In the genomic region with DNA sequence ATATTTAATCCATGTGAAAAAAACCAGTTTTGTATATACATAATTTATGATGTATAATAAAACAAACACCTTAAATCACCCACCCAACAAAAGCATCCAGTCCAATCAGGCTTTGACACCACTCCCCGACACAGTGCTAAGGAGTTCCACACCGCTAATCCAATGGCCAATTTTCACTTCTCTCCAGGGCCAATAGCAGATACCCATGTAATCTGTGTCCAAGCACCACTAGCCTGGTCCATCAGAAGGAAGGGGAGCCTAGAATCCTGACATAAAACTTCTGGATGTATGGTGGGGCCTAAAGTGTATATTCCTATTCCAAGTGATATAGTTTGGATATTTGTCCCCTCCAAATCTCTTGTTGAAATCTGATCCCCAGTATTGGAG, we compare ENCODE assay signal across 16 cellular contexts. TPM values are rescaled to one million over a fixed set of nuclear protein-coding genes. Genes with fewer than 3 reads are reported as not detected.
DNase-seq lines count a peak whose midpoint lies in the region; ATAC-seq and FAIRE-seq lines count a peak whose summit lies in the region.
"Had no signal": no experiment of that assay in that cellular context is flagged by ENCODE, and none has a peak within 500 bp of the region (broad histone marks: within the 10 kb centered on the region; RNA-seq: fewer than 3 reads in every experiment).

No MANE protein-coding gene starts in this region.

- H3K4me3 Mint-ChIP-seq in stimulated activated naive B cell treated with anti-CD40 and anti-IgM and Interleukin-4, amounts not matched to agents 10 μg/mL and 1 μg/mL and 100 μg/mL, for 72 hours, result no peak overlapping the region
- H3K4me3 Mint-ChIP-seq: naive thymus-derived CD8-positive, alpha-beta T cell had no signal

- no peaks in the 10 kb centered on the region for H3K27me3 Mint-ChIP-seq in stimulated activated naive B cell treated with anti-CD40 and anti-IgM and Interleukin-4, amounts not matched to agents 10 μg/mL and 1 μg/mL and 100 μg/mL, for 72 hours
- H3K27me3 Mint-ChIP-seq: naive thymus-derived CD8-positive, alpha-beta T cell had no signal

- FAIRE-seq in frontal cortex (lab: Jason Lieb, UNC) (no peak), RCC 7860 (lab: Jason Lieb, UNC) (no peak)
- FAIRE-seq: astrocyte had no signal

- no peaks in the 10 kb centered on the region for H3K36me3 Mint-ChIP-seq in stimulated activated naive B cell treated with anti-CD40 and anti-IgM and Interleukin-4, amounts not matched to agents 10 μg/mL and 1 μg/mL and 100 μg/mL, for 72 hours

- ATAC-seq in GM19372 (IDR thresholded peaks at IDR 0.05; ENCODE audit: low read depth, unreplicated experiment) (peak; percentile 26), HG02588 (IDR thresholded peaks at IDR 0.05; ENCODE audit: unreplicated experiment) (peak; percentile 20), HG03342 (IDR thresholded peaks at IDR 0.05; ENCODE audit: unreplicated experiment) (peak; percentile 52)
- ATAC-seq in stimulated activated naive B cell treated with anti-CD40 and anti-IgM and Interleukin-4, amounts not matched to agents 10 μg/mL and 1 μg/mL and 100 μg/mL, for 72 hours (replicated peaks), result peak; percentile 57 to 61
- ATAC-seq: gastroesophageal sphincter; naive thymus-derived CD8-positive, alpha-beta T cell had no signal

- H3K27ac Mint-ChIP-seq in stimulated activated naive B cell treated with anti-CD40 and anti-IgM and Interleukin-4, amounts not matched to agents 10 μg/mL and 1 μg/mL and 100 μg/mL, for 72 hours, result no peak overlapping the region
- H3K27ac Mint-ChIP-seq: naive thymus-derived CD8-positive, alpha-beta T cell had no signal

- H3K9me3 Mint-ChIP-seq in stimulated activated naive B cell treated with anti-CD40 and anti-IgM and Interleukin-4, amounts not matched to agents 10 μg/mL and 1 μg/mL and 100 μg/mL, for 72 hours, result peaks cover 0 to 1% of the 10 kb centered on the region in 2 donors
- H3K9me3 Mint-ChIP-seq: naive thymus-derived CD8-positive, alpha-beta T cell had no signal

- peaks cover 21 to 23% of the 10 kb centered on the region in 2 donors for H3K4me1 Mint-ChIP-seq in stimulated activated naive B cell treated with anti-CD40 and anti-IgM and Interleukin-4, amounts not matched to agents 10 μg/mL and 1 μg/mL and 100 μg/mL, for 72 hours

- DNase-seq in stimulated activated naive B cell treated with anti-CD40 and anti-IgM and Interleukin-4, amounts not matched to agents 10 μg/mL and 1 μg/mL and 100 μg/mL, for 72 hours, result no peak
- no peak for DNase-seq in frontal cortex (ENCODE audit: low spot score in 2 of 2)
- no peak for DNase-seq in RCC 7860 (ENCODE audit: low spot score)
- no peak for DNase-seq in NCI-H510A (lab: John Stamatoyannopoulos, UW)
- DNase-seq: activated CD4-positive, alpha-beta T cell treated with anti-CD3 and anti-CD28 coated beads for 1 hour; effector CD4-positive, alpha-beta T cell; GM23248; naive thymus-derived CD8-positive, alpha-beta T cell; NCI-H1436 treated with DMSO at 0.1 percent for 48 hours; right cardiac atrium; SK-N-SH had no signal

RNA-seq across cellular contexts. Expression of a gene that starts 21.0 kb away (rescaled TPM):
- total RNA-seq in frontal cortex, result 45.7 TPM
